In the genomic region with DNA sequence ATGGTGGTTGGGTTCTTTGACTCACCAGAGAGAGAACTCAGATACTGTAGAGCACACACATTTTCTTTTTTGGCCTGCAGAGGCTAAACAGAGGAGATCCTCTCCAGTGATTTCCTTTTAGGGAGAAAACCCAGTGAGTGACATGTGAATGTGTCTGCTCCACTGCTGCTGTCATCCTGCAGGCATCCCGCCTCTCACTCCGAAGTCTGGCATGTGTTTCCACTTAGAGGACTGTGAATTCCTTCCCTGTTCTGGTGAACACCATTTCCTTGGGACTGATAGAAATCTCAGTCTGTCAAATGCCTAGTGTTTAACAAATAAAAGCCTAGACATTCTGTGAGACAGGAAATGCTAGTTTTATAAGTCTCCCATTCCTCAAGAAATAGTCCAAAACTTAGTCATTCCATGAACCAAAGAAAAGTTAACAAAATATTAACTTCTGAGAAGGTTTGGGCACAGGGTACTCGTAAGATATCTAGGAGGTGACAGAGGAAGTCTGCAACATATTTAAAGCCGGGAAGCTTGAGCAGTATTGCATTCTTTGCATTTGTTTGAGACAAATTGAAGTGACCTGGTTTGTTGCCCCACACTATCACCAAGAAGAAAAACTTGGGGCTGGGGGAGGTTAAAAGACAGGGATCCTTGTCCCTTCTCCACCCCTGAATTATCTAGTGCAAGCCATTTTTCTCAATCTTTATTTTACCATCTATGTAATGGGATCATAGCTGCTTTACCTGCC, we compare ENCODE assay signal across 10 cellular contexts.
DNase-seq lines count a peak whose midpoint lies in the region; ATAC-seq and TF ChIP-seq lines count a peak whose summit lies in the region.
"Had no signal": no experiment of that assay in that cellular context is flagged by ENCODE, and none has a peak within 500 bp of the region (broad histone marks: within the 10 kb centered on the region; RNA-seq: fewer than 3 reads in every experiment).

No MANE protein-coding gene starts in this region.

- peak overlapping the region; percentile 94 for H3K27ac Mint-ChIP-seq in mesothelial cell of epicardium
- H3K27ac Mint-ChIP-seq: activated naive CD8-positive, alpha-beta T cell treated with anti-CD3 and anti-CD28 coated beads, Interleukin-2, amount 10 ng/mL, durations not matched to agents 7 days and 5 days had no signal

- H3K27ac ChIP-seq in HUES48 (ENCODE audit: low read depth, low read length) (peak overlapping the region; percentile 71), duodenal mucosa (ENCODE audit: low read depth, low read length) (peak overlapping the region; percentile 24)

- H3K9me3 Mint-ChIP-seq in mesothelial cell of epicardium: no peaks in the 10 kb centered on the region
- H3K9me3 Mint-ChIP-seq: activated naive CD8-positive, alpha-beta T cell treated with anti-CD3 and anti-CD28 coated beads, Interleukin-2, amount 10 ng/mL, durations not matched to agents 7 days and 5 days had no signal

- peak; percentile 97 for DNase-seq in A172 (ENCODE audit: low spot score)
- DNase-seq in mesothelial cell of epicardium (ENCODE audit: low spot score in 2 of 2, unreplicated experiment in 2 of 2): peak in 1 of 2 experiments; percentile 52
- no peak for DNase-seq in NCI-H2227 treated with DMSO at 0.1 percent for 48 hours (lab: John Stamatoyannopoulos, UW)
- DNase-seq: activated naive CD8-positive, alpha-beta T cell treated with anti-CD3 and anti-CD28 coated beads, Interleukin-2, amount 10 ng/mL, durations not matched to agents 7 days and 5 days; KBM-7 had no signal

- no peak for ATAC-seq in HG02981 (IDR thresholded peaks at IDR 0.05; ENCODE audit: unreplicated experiment)
- no peak for ATAC-seq in HG03196 (IDR thresholded peaks at IDR 0.05; ENCODE audit: unreplicated experiment)
- ATAC-seq in GM21529 (IDR thresholded peaks at IDR 0.05; ENCODE audit: unreplicated experiment): no peak

- no peaks in the 10 kb centered on the region for H3K9me3 ChIP-seq in HUES48 (ENCODE audit: control insufficient read depth, insufficient read depth, low read length)
- no peaks in the 10 kb centered on the region for H3K9me3 ChIP-seq in duodenal mucosa (ENCODE audit: control insufficient read depth in 1 of 2, low read length in 2 of 2)

- no peaks in the 10 kb centered on the region for H3K27me3 Mint-ChIP-seq in mesothelial cell of epicardium (ENCODE audit: low read depth)
- H3K27me3 Mint-ChIP-seq: activated naive CD8-positive, alpha-beta T cell treated with anti-CD3 and anti-CD28 coated beads, Interleukin-2, amount 10 ng/mL, durations not matched to agents 7 days and 5 days had no signal

- H3K4me3 Mint-ChIP-seq in mesothelial cell of epicardium: no peak overlapping the region
- H3K4me3 Mint-ChIP-seq: activated naive CD8-positive, alpha-beta T cell treated with anti-CD3 and anti-CD28 coated beads, Interleukin-2, amount 10 ng/mL, durations not matched to agents 7 days and 5 days had no signal

- H3K9ac ChIP-seq in HUES48 (ENCODE audit: low read depth, low read length) (no peak overlapping the region), duodenal mucosa (ENCODE audit: low read depth in 1 of 2, low read length in 2 of 2) (no peak overlapping the region)

- H3K4me1 ChIP-seq in HUES48 (ENCODE audit: control insufficient read depth, insufficient read depth, low read length): peaks cover 17% of the 10 kb centered on the region
- no peaks in the 10 kb centered on the region for H3K4me1 ChIP-seq in duodenal mucosa (ENCODE audit: control insufficient read depth in 1 of 2, insufficient read depth in 2 of 2, low read length in 2 of 2)

- peaks cover 17% of the 10 kb centered on the region for H3K36me3 ChIP-seq in HUES48 (ENCODE audit: control insufficient read depth, insufficient read depth, low read length)
- H3K36me3 ChIP-seq in duodenal mucosa (ENCODE audit: control insufficient read depth in 1 of 2, insufficient read depth in 2 of 2, low read length in 2 of 2): peaks cover 0 to 12% of the 10 kb centered on the region in 2 donors

- peaks cover 20% of the 10 kb centered on the region for H3K36me3 Mint-ChIP-seq in mesothelial cell of epicardium

- no peaks in the 10 kb centered on the region for H3K27me3 ChIP-seq in HUES48 (ENCODE audit: control insufficient read depth, insufficient read depth, low read length)
- H3K27me3 ChIP-seq in duodenal mucosa (ENCODE audit: control insufficient read depth in 1 of 2, insufficient read depth in 2 of 2, low read length in 2 of 2): no peaks in the 10 kb centered on the region

- H3K4me3 ChIP-seq in HUES48 (ENCODE audit: low read depth, low read length): no peak overlapping the region
- H3K4me3 ChIP-seq in duodenal mucosa (ENCODE audit: low read depth in 1 of 2, low read length in 2 of 2): no peak overlapping the region

- peaks cover 41% of the 10 kb centered on the region for H3K4me1 Mint-ChIP-seq in mesothelial cell of epicardium

- no peak for TF ChIP-seq CTCF in mesothelial cell of epicardium (IDR thresholded peaks at IDR 0.05; ENCODE audit: unreplicated experiment)
